In genomic region chr6:119720160-119720559, GRCh38 we compare ENCODE assay signal across 1 cellular context.
TF ChIP-seq lines count a peak whose summit lies in the region.

No MANE protein-coding gene starts in this region.

TF ChIP-seq in SK-N-SH, 30 proteins besides CTCF, POLR2A, EP300 and RAD21 (continued from another document):
- TF ChIP-seq ZBTB33 (IDR thresholded peaks at IDR 0.05; ENCODE audit: borderline replicate concordance, low read depth) (no peak), MXI1 (IDR thresholded peaks at IDR 0.05; ENCODE audit: low read depth, low read length) (no peak)
